Comparison of ENCODE assay signal across 8 cellular contexts in genomic region chr7:103447073-103447960, GRCh38. TPM values are rescaled to one million over a fixed set of nuclear protein-coding genes. Genes with fewer than 3 reads are reported as not detected.
A peak's percentile ranks its signal among the peaks of the same experiment; 100 is the strongest.
DNase-seq lines count a peak whose midpoint lies in the region; ATAC-seq and TF ChIP-seq lines count a peak whose summit lies in the region.

No MANE protein-coding gene starts in this region.

- no peaks in the 10 kb centered on the region for H3K9me2 ChIP-seq in neural cell (ENCODE audit: insufficient read depth, low read length)

- H3K4me3 ChIP-seq in heart right ventricle = no peak overlapping the region
- no peak overlapping the region for H3K4me3 ChIP-seq in neural cell (ENCODE audit: low read length)

- H3K9me3 ChIP-seq in heart right ventricle (peaks cover 0 to 3% (median 0%) of the 10 kb centered on the region in 11 donors), neural cell (ENCODE audit: low read length) (no peaks in the 10 kb centered on the region)

- intact Hi-C loops in heart right ventricle (cut with DNase I) = no loop called here
- intact Hi-C loops in Right ventricle myocardium superior (cut with DNase I) = no loop called here

- H3K9ac ChIP-seq in neural cell (ENCODE audit: low read length) = no peak overlapping the region

- peaks cover 17 to 60% (median 55%) of the 10 kb centered on the region in 7 donors for H3K27me3 ChIP-seq in heart right ventricle
- H3K27me3 ChIP-seq in neural cell (ENCODE audit: insufficient read depth, low read depth, low read length) = peaks cover 54% of the 10 kb centered on the region

- H3F3A ChIP-seq in neural cell (ENCODE audit: insufficient read depth, low read length, poor library complexity, severe bottlenecking) = no peaks in the 10 kb centered on the region

- no peaks in the 10 kb centered on the region for H4K20me1 ChIP-seq in neural cell (ENCODE audit: insufficient read depth)

- peak in 1 of 8 donors; percentile 50 for ATAC-seq in heart right ventricle
- ATAC-seq in Right ventricle myocardium superior (ENCODE audit: poor library complexity) = no peak
- peak; percentile 79 for ATAC-seq in HG02759 (IDR thresholded peaks at IDR 0.05; ENCODE audit: unreplicated experiment)
- peak; percentile 79 for ATAC-seq in esophagus mucosa
- ATAC-seq in GM21825 (IDR thresholded peaks at IDR 0.05; ENCODE audit: unreplicated experiment) = no peak

- peak; percentile 68 for TF ChIP-seq RAD21 in neural cell (conservative IDR thresholded peaks at IDR 0.05)

- no peak for TF ChIP-seq EP300 in neural cell (conservative IDR thresholded peaks at IDR 0.05; ENCODE audit: poor library complexity, severe bottlenecking)

- 15 to 16% methylated on average over 17 of the region's 17 CpGs for WGBS in heart right ventricle, 2 donors

- H2AFZ ChIP-seq in neural cell (ENCODE audit: low read depth, low read length) = no peak overlapping the region

- H3K4me2 ChIP-seq in neural cell (ENCODE audit: low read length) = no peak overlapping the region

- H3K4me1 ChIP-seq in heart right ventricle = peaks cover 0 to 19% (median 7%) of the 10 kb centered on the region in 9 donors

- H3K27ac ChIP-seq in heart right ventricle (no peak overlapping the region), neural cell (ENCODE audit: low read length) (no peak overlapping the region)

- TF ChIP-seq CTCF in heart right ventricle (IDR thresholded peaks at IDR 0.05) (peak in 7 of 9 donors; percentile 36 to 61 (median 49)), neural cell (IDR thresholded peaks at IDR 0.05; ENCODE audit: poor library complexity, severe bottlenecking) (peak; percentile 68)

- no peaks in the 10 kb centered on the region for H3K79me2 ChIP-seq in neural cell (replicated peaks; ENCODE audit: insufficient read depth, low read length)

- DNase-seq in heart right ventricle (peak in 1 of 2 donors; percentile 16), Right ventricle myocardium superior (no peak), NCI-H2081 (lab: John Stamatoyannopoulos, UW) (peak; percentile 75 to 78), UCSD-AML1 (lab: John Stamatoyannopoulos, UW; ENCODE audit: unreplicated experiment) (peak; percentile 9)

- H3K36me3 ChIP-seq in heart right ventricle = no peaks in the 10 kb centered on the region
- no peaks in the 10 kb centered on the region for H3K36me3 ChIP-seq in neural cell (ENCODE audit: insufficient read depth, low read length)

TF ChIP-seq in neural cell, 6 proteins besides CTCF, POLR2A, EP300 and RAD21:
- TF ChIP-seq SMC3 (conservative IDR thresholded peaks at IDR 0.05; ENCODE audit: poor library complexity) (peak; percentile 66), POLR2AphosphoS5 (IDR thresholded peaks at IDR 0.05) (no peak)
TF ChIP-seq in neural cell: peak in this region for 1.

RNA-seq across cellular contexts. Expression of gene SLC26A5, which starts 1.3 kb away (rescaled TPM):
- not detected for total RNA-seq in heart right ventricle
- polyA plus RNA-seq in heart right ventricle = not detected
- not detected for total RNA-seq in Right ventricle myocardium superior
- total RNA-seq in esophagus mucosa = not detected
- polyA plus RNA-seq in neural cell = not detected in 2 replicates
- not detected in 2 replicates for polyA minus RNA-seq in neural cell

Comparison
In these comparisons a context has a peak if more than half of its experiments do, and no peak if none do; other contexts are left out.
1. ATAC-seq: peak in HG02759 (single experiment) and esophagus mucosa (single experiment); none in Right ventricle myocardium superior (single experiment) and GM21825 (single experiment).